In genomic region chr14:34198096-34198495, GRCh38 we compare ENCODE assay signal across 26 cellular contexts.
A peak's percentile ranks its signal among the peaks of the same experiment; 100 is the strongest.
DNase-seq lines count a peak whose midpoint lies in the region; ATAC-seq, FAIRE-seq and TF ChIP-seq lines count a peak whose summit lies in the region.
"Had no signal": no experiment of that assay in that cellular context is flagged by ENCODE, and none has a peak within 500 bp of the region (broad histone marks: within the 10 kb centered on the region; RNA-seq: fewer than 3 reads in every experiment).

No MANE protein-coding gene starts in this region.

- H3K18ac ChIP-seq in neuronal stem cell (ENCODE audit: low read length) = no peak overlapping the region

- H3K4me1 Mint-ChIP-seq in astrocyte (ENCODE audit: low read depth, unreplicated experiment) = peaks cover 34% of the 10 kb centered on the region

- H3K4ac ChIP-seq in neuronal stem cell (ENCODE audit: low read length) = no peak overlapping the region

- ATAC-seq in upper lobe of right lung (peak; percentile 19), GM18498 (IDR thresholded peaks at IDR 0.05; ENCODE audit: unreplicated experiment) (no peak)
- ATAC-seq: GM12878 had no signal

- no peak overlapping the region for H2BK12ac ChIP-seq in neuronal stem cell (ENCODE audit: low read length)

- H2AFZ ChIP-seq in astrocyte (ENCODE audit: low read depth, low read length) = no peak overlapping the region
- no peak overlapping the region for H2AFZ ChIP-seq in neuronal stem cell (ENCODE audit: low read length)

- no peak overlapping the region for H2BK15ac ChIP-seq in neuronal stem cell (ENCODE audit: low read length)

- no peaks in the 10 kb centered on the region for H3K36me3 Mint-ChIP-seq in astrocyte (ENCODE audit: low read depth, unreplicated experiment)
- H3K36me3 Mint-ChIP-seq: CD14-positive monocyte; CD4-positive, alpha-beta memory T cell; CD4-positive, CD25-positive, alpha-beta regulatory T cell; CD8-positive, alpha-beta memory T cell had no signal

- H3K79me1 ChIP-seq in neuronal stem cell (ENCODE audit: low read depth, low read length) = no peaks in the 10 kb centered on the region

- no peak overlapping the region for H2BK5ac ChIP-seq in neuronal stem cell (ENCODE audit: low read length)

- intact Hi-C loops in upper lobe of right lung (cut with DNase I) = no loop called here

- peaks cover 2% of the 10 kb centered on the region for H3K9me3 Mint-ChIP-seq in astrocyte (ENCODE audit: unreplicated experiment)

- no peak overlapping the region for H3K23ac ChIP-seq in neuronal stem cell (ENCODE audit: low read depth, low read length, poor library complexity)

- no peak overlapping the region for H3K27ac ChIP-seq in astrocyte (ENCODE audit: low read depth, low read length)
- H3K27ac ChIP-seq in neuronal stem cell (replicated peaks; ENCODE audit: low read length) = no peak overlapping the region
- H3K27ac ChIP-seq in upper lobe of right lung = no peak overlapping the region
- H3K27ac ChIP-seq: BLaER1 had no signal

- no peak overlapping the region for H2AK5ac ChIP-seq in neuronal stem cell (ENCODE audit: low read depth, low read length)

- peaks cover 11% of the 10 kb centered on the region for H3K4me1 ChIP-seq in astrocyte (ENCODE audit: insufficient read depth, low read length)
- H3K4me1 ChIP-seq in neuronal stem cell (ENCODE audit: control insufficient read depth in 2 of 2, insufficient read depth in 1 of 2, low read depth in 1 of 2, low read length in 2 of 2) = no peaks in the 10 kb centered on the region
- no peaks in the 10 kb centered on the region for H3K4me1 ChIP-seq in upper lobe of right lung
- H3K4me1 ChIP-seq: BE2C had no signal

- no peaks in the 10 kb centered on the region for H4K20me1 ChIP-seq in astrocyte (ENCODE audit: insufficient read depth, low read length)
- H4K20me1 ChIP-seq: BLaER1 had no signal

- no peak overlapping the region for H2BK120ac ChIP-seq in neuronal stem cell (ENCODE audit: low read depth, low read length)

- H3K4me2 ChIP-seq in astrocyte (ENCODE audit: low read length) (no peak overlapping the region), neuronal stem cell (ENCODE audit: insufficient read depth, low read length, poor library complexity, severe bottlenecking) (no peak overlapping the region)
- H3K4me2 ChIP-seq: BLaER1 had no signal

- H3K9me3 ChIP-seq in astrocyte (ENCODE audit: insufficient read depth, low read depth, low read length) = no peaks in the 10 kb centered on the region
- no peaks in the 10 kb centered on the region for H3K9me3 ChIP-seq in neuronal stem cell (replicated peaks in 1 of 2; ENCODE audit: control insufficient read depth in 2 of 2, insufficient read depth in 1 of 2, low read depth in 1 of 2, low read length in 2 of 2)
- no peaks in the 10 kb centered on the region for H3K9me3 ChIP-seq in upper lobe of right lung
- H3K9me3 ChIP-seq: BE2C, BLaER1 had no signal

- no peaks in the 10 kb centered on the region for H3K27me3 Mint-ChIP-seq in astrocyte (ENCODE audit: low read depth, unreplicated experiment)
- H3K27me3 Mint-ChIP-seq: CD4-positive, CD25-positive, alpha-beta regulatory T cell had no signal

- no peak for TF ChIP-seq CTCF in astrocyte (IDR thresholded peaks at IDR 0.05; ENCODE audit: insufficient read depth, low read depth, low read length)
- no peak for TF ChIP-seq CTCF in upper lobe of right lung (IDR thresholded peaks at IDR 0.05)

- WGBS in neuronal stem cell (ENCODE audit: extremely low coverage in 2 of 2, insufficient read length in 2 of 2, insufficient replicate concordance in 1 of 2), 2 donors = no CpG with 5 or more reads among the region's 4 CpGs

- H3K27me3 ChIP-seq in astrocyte (ENCODE audit: insufficient read depth, low read length) (no peaks in the 10 kb centered on the region), neuronal stem cell (ENCODE audit: control insufficient read depth in 3 of 3, insufficient read depth in 3 of 3, low read depth in 1 of 3, low read length in 3 of 3) (peaks cover 0 to 4% (median 0%) of the 10 kb centered on the region in 3 experiments), upper lobe of right lung (peaks cover 16% of the 10 kb centered on the region)
- H3K27me3 ChIP-seq: BE2C, BLaER1 had no signal

- FAIRE-seq in astrocyte (lab: Jason Lieb, UNC) = no peak
- FAIRE-seq: A204.1, GM12878, GM12892, GM19239 had no signal

- H3K36me3 ChIP-seq in astrocyte (ENCODE audit: insufficient read depth, low read length) (no peaks in the 10 kb centered on the region), neuronal stem cell (replicated peaks in 1 of 2; ENCODE audit: control insufficient read depth in 2 of 2, insufficient read depth in 2 of 2, low read length in 2 of 2) (no peaks in the 10 kb centered on the region), upper lobe of right lung (no peaks in the 10 kb centered on the region)
- H3K36me3 ChIP-seq: BE2C, BLaER1 had no signal

- H3K14ac ChIP-seq in neuronal stem cell (ENCODE audit: low read length) = peak overlapping the region; percentile 42

- H3K9ac ChIP-seq in astrocyte (ENCODE audit: low read length) (no peak overlapping the region), neuronal stem cell (ENCODE audit: low read depth, low read length, poor library complexity) (no peak overlapping the region)
- H3K9ac ChIP-seq: BLaER1 had no signal

- H3K79me2 ChIP-seq in astrocyte (ENCODE audit: insufficient read depth, low read length) = no peaks in the 10 kb centered on the region

- no peak overlapping the region for H4K8ac ChIP-seq in neuronal stem cell (ENCODE audit: low read depth, low read length)

- H3K27ac Mint-ChIP-seq in astrocyte (ENCODE audit: unreplicated experiment) = peak overlapping the region; percentile 75
- H3K27ac Mint-ChIP-seq: CD14-positive monocyte; CD8-positive, alpha-beta memory T cell had no signal

- DNase-seq in astrocyte (ENCODE audit: low read depth) (no peak), neuronal stem cell (ENCODE audit: low spot score) (no peak), upper lobe of right lung (no peak)
- DNase-seq in activated CD8-positive, alpha-beta memory T cell treated with anti-CD3 and anti-CD28 coated beads, Interleukin-2, amount 50 U/mL, for 48 hours = no peak
- DNase-seq: 8988T; ACHN; BE2C; C1 segment of cervical spinal cord; CD4-positive, alpha-beta memory T cell; CD4-positive, CD25-positive, alpha-beta regulatory T cell; CD8-positive, alpha-beta memory T cell; COR-L47; DMS 273 treated with DMSO at 0.1 percent for 48 hours; DMS153; DMS53; DMS79; DND-41; EL; GDM1 had no signal

- H3K4me3 ChIP-seq in astrocyte (ENCODE audit: insufficient read depth, low read depth, low read length) (no peak overlapping the region), neuronal stem cell (ENCODE audit: low read length in 2 of 2) (no peak overlapping the region), upper lobe of right lung (no peak overlapping the region)
- H3K4me3 ChIP-seq: BLaER1, GM12878 had no signal

- no peak overlapping the region for H4K91ac ChIP-seq in neuronal stem cell (ENCODE audit: low read depth, low read length, poor library complexity)

- H3K4me3 Mint-ChIP-seq in astrocyte (ENCODE audit: unreplicated experiment) = no peak overlapping the region
- H3K4me3 Mint-ChIP-seq: CD4-positive, alpha-beta memory T cell; CD4-positive, CD25-positive, alpha-beta regulatory T cell; CD8-positive, alpha-beta memory T cell had no signal
